In genomic region chr2:134154269-134154668, GRCh38 we compare ENCODE assay signal across 11 cellular contexts.
DNase-seq lines count a peak whose midpoint lies in the region; ATAC-seq and TF ChIP-seq lines count a peak whose summit lies in the region.
"Had no signal": no experiment of that assay in that cellular context is flagged by ENCODE, and none has a peak within 500 bp of the region (broad histone marks: within the 10 kb centered on the region; RNA-seq: fewer than 3 reads in every experiment).

No MANE protein-coding gene starts in this region.

- H3K9me3 ChIP-seq in mucosa of descending colon = no peaks in the 10 kb centered on the region
- H3K9me3 ChIP-seq in uterus = no peaks in the 10 kb centered on the region

- intact Hi-C loops in mucosa of descending colon (cut with DNase I, micrococcal nuclease) (no loop called here), uterus (cut with DNase I; ENCODE audit: low total_unique reads) (no loop called here)

- peaks cover 10% of the 10 kb centered on the region for H3K4me1 ChIP-seq in mucosa of descending colon (ENCODE audit: low read depth)
- no peaks in the 10 kb centered on the region for H3K4me1 ChIP-seq in uterus

- DNase-seq in MV-4-11 (lab: John Stamatoyannopoulos, UW) (peak; percentile 8), mucosa of descending colon (peak in 1 of 3 donors; percentile 48), uterus (no peak), NCI-H2029 treated with DMSO at 0.1 percent for 48 hours (lab: John Stamatoyannopoulos, UW) (no peak), NCI-H1417 (lab: John Stamatoyannopoulos, UW) (no peak), NCI-H2196 treated with DMSO at 0.1 percent for 48 hours (lab: John Stamatoyannopoulos, UW; ENCODE audit: unreplicated experiment) (no peak)
- DNase-seq: activated naive CD8-positive, alpha-beta T cell treated with anti-CD3 and anti-CD28 coated beads for 36 hours; nucleus accumbens had no signal

- no peaks in the 10 kb centered on the region for H3K27me3 ChIP-seq in uterus

- TF ChIP-seq CTCF in mucosa of descending colon (IDR thresholded peaks at IDR 0.05) (no peak), uterus (IDR thresholded peaks at IDR 0.05) (no peak)

- no peak overlapping the region for H3K4me3 ChIP-seq in mucosa of descending colon
- no peak overlapping the region for H3K4me3 ChIP-seq in uterus
- H3K4me3 ChIP-seq: SK-N-MC had no signal

- ATAC-seq in GM19035 (IDR thresholded peaks at IDR 0.05; ENCODE audit: unreplicated experiment) = peak; percentile 74
- peak; percentile 71 for ATAC-seq in HG02759 (IDR thresholded peaks at IDR 0.05; ENCODE audit: unreplicated experiment)
- peak; percentile 72 for ATAC-seq in mucosa of descending colon

- H3K36me3 ChIP-seq in mucosa of descending colon (ENCODE audit: low read depth) (no peaks in the 10 kb centered on the region), uterus (no peaks in the 10 kb centered on the region)

- TF ChIP-seq POLR2A in uterus (IDR thresholded peaks at IDR 0.05) = no peak

- no peak overlapping the region for H3K27ac ChIP-seq in uterus
- H3K27ac ChIP-seq: SK-N-MC had no signal
